ENCODE assay signal across 14 cellular contexts in genomic region chr2:226158229-226158628, GRCh38.
DNase-seq lines count a peak whose midpoint lies in the region; ATAC-seq, FAIRE-seq and TF ChIP-seq lines count a peak whose summit lies in the region.
"Had no signal": no experiment of that assay in that cellular context is flagged by ENCODE, and none has a peak within 500 bp of the region (broad histone marks: within the 10 kb centered on the region; RNA-seq: fewer than 3 reads in every experiment).

No MANE protein-coding gene starts in this region.

- no peaks in the 10 kb centered on the region; a peak in 1 of 5 replicates for H3K27me3 ChIP-seq in HepG2 (ENCODE audit: control insufficient read depth in 1 of 2, insufficient read depth in 2 of 2, low read length in 2 of 2)
- no peaks in the 10 kb centered on the region for H3K27me3 ChIP-seq in right lobe of liver
- H3K27me3 ChIP-seq in HUES48 (ENCODE audit: control insufficient read depth, insufficient read depth, low read length): no peaks in the 10 kb centered on the region
- H3K27me3 ChIP-seq in neural cell (ENCODE audit: insufficient read depth, low read depth, low read length): no peaks in the 10 kb centered on the region
- no peaks in the 10 kb centered on the region for H3K27me3 ChIP-seq in mesendoderm (ENCODE audit: insufficient read depth, low read length, poor library complexity)

- BruUV-seq in HepG2 (replicated peaks; lab: Mats Ljungman, UMichigan): no TSS peak

- POLR2A ChIA-PET in HepG2 (lab: Yijun Ruan, JAX): no interaction called here

- H3K79me2 ChIP-seq in HepG2 (ENCODE audit: insufficient read depth, low read length) (no peaks in the 10 kb centered on the region), neural cell (replicated peaks; ENCODE audit: insufficient read depth, low read length) (no peaks in the 10 kb centered on the region), mesendoderm (ENCODE audit: control insufficient read depth, insufficient read depth, low read length) (no peaks in the 10 kb centered on the region)

- H4K8ac ChIP-seq in mesendoderm (ENCODE audit: low read depth, low read length): no peak overlapping the region

- no peaks in the 10 kb centered on the region for H3K36me3 ChIP-seq in HepG2 (replicated peaks in 1 of 2; ENCODE audit: control insufficient read depth in 1 of 2, insufficient read depth in 2 of 2, low read length in 2 of 2)
- H3K36me3 ChIP-seq in right lobe of liver: no peaks in the 10 kb centered on the region
- no peaks in the 10 kb centered on the region for H3K36me3 ChIP-seq in HUES48 (ENCODE audit: control insufficient read depth, insufficient read depth, low read length)
- no peaks in the 10 kb centered on the region for H3K36me3 ChIP-seq in neural cell (ENCODE audit: insufficient read depth, low read length)
- H3K36me3 ChIP-seq in mesendoderm (ENCODE audit: control insufficient read depth, insufficient read depth, low read length): no peaks in the 10 kb centered on the region

- CTCF ChIA-PET in HepG2 (lab: Yijun Ruan, JAX; ENCODE audit: low intra/inter-chr PET ratio, low total read pairs): no interaction called here

- H2BK120ac ChIP-seq in mesendoderm (ENCODE audit: low read depth, low read length): no peak overlapping the region

- H3K27ac ChIP-seq in HepG2 (ENCODE audit: extremely low read length, insufficient read depth, low read length): peak overlapping the region; percentile 97
- H3K27ac ChIP-seq in right lobe of liver: no peak overlapping the region
- H3K27ac ChIP-seq in HUES48 (ENCODE audit: low read depth, low read length): peak overlapping the region; percentile 2
- H3K27ac ChIP-seq in neural cell (ENCODE audit: low read length): no peak overlapping the region
- H3K27ac ChIP-seq in mesendoderm (ENCODE audit: low read depth, low read length): no peak overlapping the region

- no peaks in the 10 kb centered on the region for H3K9me3 ChIP-seq in HepG2 (ENCODE audit: low read length)
- no peaks in the 10 kb centered on the region for H3K9me3 ChIP-seq in right lobe of liver
- H3K9me3 ChIP-seq in HUES48 (ENCODE audit: control insufficient read depth, insufficient read depth, low read length): no peaks in the 10 kb centered on the region
- no peaks in the 10 kb centered on the region for H3K9me3 ChIP-seq in neural cell (ENCODE audit: low read length)

- peaks cover 87% of the 10 kb centered on the region for H3K4me1 ChIP-seq in HepG2 (ENCODE audit: insufficient read depth, low read length)
- peaks cover 0 to 9% (median 0%) of the 10 kb centered on the region in 4 donors for H3K4me1 ChIP-seq in right lobe of liver
- H3K4me1 ChIP-seq in HUES48 (ENCODE audit: control insufficient read depth, insufficient read depth, low read length): peaks cover 50% of the 10 kb centered on the region
- no peaks in the 10 kb centered on the region for H3K4me1 ChIP-seq in mesendoderm (ENCODE audit: control insufficient read depth, low read depth, low read length)

- H3K79me1 ChIP-seq in mesendoderm (ENCODE audit: low read length): no peaks in the 10 kb centered on the region

- no peak overlapping the region for H3K18ac ChIP-seq in mesendoderm (ENCODE audit: low read length)

- in situ Hi-C loops in HepG2 (cut with HindIII; ENCODE audit: extremely low pct_ligation_motif_present, low pct_unique_long_range_greater_than_20kb): no loop called here

- H4K5ac ChIP-seq in mesendoderm (ENCODE audit: low read length): no peak overlapping the region

- H4K20me1 ChIP-seq in HepG2 (ENCODE audit: insufficient read depth, low read length) (no peaks in the 10 kb centered on the region), neural cell (ENCODE audit: insufficient read depth) (no peaks in the 10 kb centered on the region)

- no peak for TF ChIP-seq RAD21 in HepG2 (CRISPR knock-in tag; IDR thresholded peaks at IDR 0.05)
- TF ChIP-seq RAD21 in neural cell (conservative IDR thresholded peaks at IDR 0.05): no peak

- no peak overlapping the region for H2BK15ac ChIP-seq in mesendoderm (replicated peaks; ENCODE audit: low read depth)

- 100% methylated on average over 1 of the region's 1 CpG for WGBS in HepG2 (ENCODE audit: low lambda C conversion rate)
- WGBS in right lobe of liver (ENCODE audit: insufficient coverage, low coverage, low lambda C conversion rate, missing lambda C conversion rate): 69% methylated on average over 1 of the region's 1 CpG
- WGBS in mesendoderm (ENCODE audit: extremely low coverage, insufficient coverage, low lambda C conversion rate): no CpG with 5 or more reads among the region's 1 CpG

- TF ChIP-seq POLR2A in HepG2 (IDR thresholded peaks at IDR 0.05; ENCODE audit: insufficient read depth in 1 of 2, low read depth in 2 of 2, low read length in 2 of 2) (no peak), right lobe of liver (IDR thresholded peaks at IDR 0.05) (no peak)

- H3K9ac ChIP-seq in HepG2 (ENCODE audit: insufficient read depth, low read depth, low read length) (no peak overlapping the region), HUES48 (ENCODE audit: low read depth, low read length) (no peak overlapping the region), neural cell (ENCODE audit: low read length) (no peak overlapping the region), mesendoderm (ENCODE audit: low read length) (no peak overlapping the region)

- no peak for TF ChIP-seq EP300 in HepG2 (IDR thresholded peaks at IDR 0.05; ENCODE audit: low read depth in 2 of 2, low read length in 2 of 2)
- no peak for TF ChIP-seq EP300 in HepG2 (CRISPR knock-in tag; IDR thresholded peaks at IDR 0.05; ENCODE audit: borderline replicate concordance)
- TF ChIP-seq EP300 in neural cell (conservative IDR thresholded peaks at IDR 0.05; ENCODE audit: poor library complexity, severe bottlenecking): no peak

- no peak for TF ChIP-seq CTCF in HepG2 (CRISPR knock-in tag; IDR thresholded peaks at IDR 0.05)
- no peak for TF ChIP-seq CTCF in right lobe of liver (IDR thresholded peaks at IDR 0.05)
- TF ChIP-seq CTCF in neural cell (IDR thresholded peaks at IDR 0.05; ENCODE audit: poor library complexity, severe bottlenecking): no peak

- ATAC-seq in HepG2: no peak
- no peak for ATAC-seq in right lobe of liver

- no peak for DNase-seq in HepG2 (ENCODE audit: low spot score)
- no peak for DNase-seq in right lobe of liver
- DNase-seq in NCI-H187 treated with DMSO at 0.1 percent for 48 hours (lab: John Stamatoyannopoulos, UW): no peak
- DNase-seq in NAMALWA (ENCODE audit: low spot score): no peak
- no peak for DNase-seq in mesendoderm
- DNase-seq: C1 segment of cervical spinal cord; CD4-positive, alpha-beta T cell; DND-41; GDM1 had no signal

- H3K23ac ChIP-seq in mesendoderm (ENCODE audit: low read length): no peak overlapping the region

- H3K4me2 ChIP-seq in HepG2 (ENCODE audit: low read depth, low read length) (no peak overlapping the region), neural cell (ENCODE audit: low read length) (no peak overlapping the region), mesendoderm (ENCODE audit: low read length) (no peak overlapping the region)

- H2AFZ ChIP-seq in HepG2 (ENCODE audit: low read length) (peak overlapping the region; percentile 6), neural cell (ENCODE audit: low read depth, low read length) (no peak overlapping the region)

- no peak overlapping the region for H2AK5ac ChIP-seq in mesendoderm (ENCODE audit: low read length)

- no peak overlapping the region for H3K56ac ChIP-seq in mesendoderm (ENCODE audit: low read length)

- no peak overlapping the region for H3K4ac ChIP-seq in mesendoderm (ENCODE audit: low read depth, low read length)

- H3F3A ChIP-seq in neural cell (ENCODE audit: insufficient read depth, low read length, poor library complexity, severe bottlenecking): no peaks in the 10 kb centered on the region

- no peaks in the 10 kb centered on the region for H3K9me2 ChIP-seq in neural cell (ENCODE audit: insufficient read depth, low read length)

- intact Hi-C loops in HepG2 (cut with micrococcal nuclease; ENCODE audit: unreplicated experiment) (loop anchor here (2.0 to 5.0 kb wide), 2 partner anchors 39 to 574 kb away; no protein-coding TSS in a partner anchor), right lobe of liver (cut with DNase I) (no loop called here)

- no peak for FAIRE-seq in HepG2 (lab: Jason Lieb, UNC)
- FAIRE-seq: A204.1, GM12892, GM19239 had no signal

- no peak overlapping the region for H3K4me3 ChIP-seq in HepG2 (replicated peaks in 1 of 3; ENCODE audit: insufficient read depth in 1 of 3, low read depth in 2 of 3, low read length in 3 of 3)
- no peak overlapping the region for H3K4me3 ChIP-seq in right lobe of liver
- no peak overlapping the region; the same call in 1 of the 2 replicates for H3K4me3 ChIP-seq in HUES48 (ENCODE audit: low read depth, low read length)
- H3K4me3 ChIP-seq in neural cell (ENCODE audit: low read length): no peak overlapping the region
- H3K4me3 ChIP-seq in mesendoderm (ENCODE audit: low read length): no peak overlapping the region

- no peak overlapping the region for H2BK5ac ChIP-seq in mesendoderm (ENCODE audit: low read length)

TF ChIP-seq in HepG2, 621 proteins besides CTCF, POLR2A, EP300 and RAD21 (continues in another document):
- no peak for TF ChIP-seq PITX1 (CRISPR knock-in tag; IDR thresholded peaks at IDR 0.05)
- TF ChIP-seq ZNF296 (CRISPR knock-in tag; conservative IDR thresholded peaks at IDR 0.05): no peak
- no peak for TF ChIP-seq ZNF703 (CRISPR knock-in tag; IDR thresholded peaks at IDR 0.05; ENCODE audit: borderline replicate concordance)
- TF ChIP-seq ZNF207 (IDR thresholded peaks at IDR 0.05; ENCODE audit: borderline replicate concordance): no peak
- no peak for TF ChIP-seq ZNF253 (CRISPR knock-in tag; IDR thresholded peaks at IDR 0.05; ENCODE audit: borderline replicate concordance)
- TF ChIP-seq ZNF747 (CRISPR knock-in tag; IDR thresholded peaks at IDR 0.05; ENCODE audit: borderline replicate concordance): no peak
- no peak for TF ChIP-seq ZNF343 (CRISPR knock-in tag; IDR thresholded peaks at IDR 0.05)
- TF ChIP-seq ZNF768 (CRISPR knock-in tag; IDR thresholded peaks at IDR 0.05): no peak
- TF ChIP-seq ATRX (CRISPR knock-in tag; IDR thresholded peaks at IDR 0.05; ENCODE audit: borderline replicate concordance): no peak
- TF ChIP-seq SKI (IDR thresholded peaks at IDR 0.05; ENCODE audit: partially characterized antibody): no peak

TF ChIP-seq in neural cell, 6 proteins besides CTCF, POLR2A, EP300 and RAD21 (continues in another document):
- no peak for TF ChIP-seq SMC3 (conservative IDR thresholded peaks at IDR 0.05; ENCODE audit: poor library complexity)
- no peak for TF ChIP-seq TAF1 (IDR thresholded peaks at IDR 0.05; ENCODE audit: low read depth)
- peak; percentile 8 for TF ChIP-seq POLR2AphosphoS5 (IDR thresholded peaks at IDR 0.05)
- TF ChIP-seq MXI1 (conservative IDR thresholded peaks at IDR 0.05; ENCODE audit: poor library complexity, severe bottlenecking): no peak

Comparison
In these comparisons a context has a peak if more than half of its experiments do, and no peak if none do; other contexts are left out.
1. H3K27ac ChIP-seq: peak in HepG2 (single experiment) and HUES48 (single experiment); none in right lobe of liver (0 of 3), neural cell (single experiment) and mesendoderm (single experiment).